12 cellular contexts compared by ENCODE assay signal in genomic region chr20:48295966-48296421, GRCh38.
DNase-seq lines count a peak whose midpoint lies in the region; ATAC-seq and TF ChIP-seq lines count a peak whose summit lies in the region.
"Had no signal": no experiment of that assay in that cellular context is flagged by ENCODE, and none has a peak within 500 bp of the region (broad histone marks: within the 10 kb centered on the region; RNA-seq: fewer than 3 reads in every experiment).

No MANE protein-coding gene starts in this region.

- H3K79me2 ChIP-seq in OCI-LY7 (ENCODE audit: insufficient read depth, low read depth, low read length): no peaks in the 10 kb centered on the region

- H3K27me3 Mint-ChIP-seq in endodermal cell (ENCODE audit: insufficient read depth): peaks cover 6% of the 10 kb centered on the region

- H3K36me3 ChIP-seq in OCI-LY7 (ENCODE audit: insufficient read depth, low read length): no peaks in the 10 kb centered on the region
- no peaks in the 10 kb centered on the region for H3K36me3 ChIP-seq in endodermal cell (ENCODE audit: control insufficient read depth, insufficient read depth, low read length)
- no peaks in the 10 kb centered on the region for H3K36me3 ChIP-seq in muscle layer of colon (ENCODE audit: insufficient read depth, low read length)
- no peaks in the 10 kb centered on the region for H3K36me3 ChIP-seq in prostate gland
- H3K36me3 ChIP-seq: upper lobe of right lung had no signal

- H3K4me2 ChIP-seq in OCI-LY7 (ENCODE audit: low read length): no peak overlapping the region

- intact Hi-C loops in OCI-LY7 (cut with micrococcal nuclease; ENCODE audit: unreplicated experiment): no loop called here
- intact Hi-C loops in prostate gland (cut with DNase I): loop anchor here (10.0 kb wide), 1 partner anchor 621 kb away; no protein-coding TSS in a partner anchor

- H3K9me3 ChIP-seq in OCI-LY7 (ENCODE audit: low read length) (no peaks in the 10 kb centered on the region), endodermal cell (ENCODE audit: control insufficient read depth, low read length) (peaks cover 11% of the 10 kb centered on the region), muscle layer of colon (ENCODE audit: low read length) (no peaks in the 10 kb centered on the region), prostate gland (no peaks in the 10 kb centered on the region)
- H3K9me3 ChIP-seq: upper lobe of right lung had no signal

- CTCF ChIA-PET in OCI-LY7 (lab: Charles Lee; ENCODE audit: unreplicated experiment): no interaction called here

- H3K4me3 Mint-ChIP-seq in endodermal cell: no peak overlapping the region
- H3K4me3 Mint-ChIP-seq: activated CD4-positive, alpha-beta memory T cell treated with anti-CD3 and anti-CD28 coated beads for 36 hours had no signal

- no peak for TF ChIP-seq POLR2A in prostate gland (IDR thresholded peaks at IDR 0.05)

- H3K27ac Mint-ChIP-seq in endodermal cell: peak overlapping the region; percentile 95
- H3K27ac Mint-ChIP-seq: activated CD4-positive, alpha-beta memory T cell treated with anti-CD3 and anti-CD28 coated beads for 36 hours had no signal

- TF ChIP-seq CTCF in OCI-LY7 (conservative IDR thresholded peaks at IDR 0.05; ENCODE audit: low read length): 0 out of 2 replicates have a peak, but pooled peaks have one; percentile 1
- no peak for TF ChIP-seq CTCF in endodermal cell (conservative IDR thresholded peaks at IDR 0.05)
- no peak for TF ChIP-seq CTCF in prostate gland (IDR thresholded peaks at IDR 0.05)

- peak overlapping the region; percentile 23 for H3K9ac ChIP-seq in endodermal cell (ENCODE audit: extremely low read depth, low read length, poor library complexity, severe bottlenecking)
- no peak overlapping the region for H3K9ac ChIP-seq in muscle layer of colon (ENCODE audit: low read length)
- H3K9ac ChIP-seq: BLaER1 treated with 17β-estradiol and CSF1 and Interleukin-3, amounts not matched to agents 10 nM and 100 nM had no signal

- no peak overlapping the region for H2AFZ ChIP-seq in OCI-LY7 (ENCODE audit: low read length)

- H3K36me3 Mint-ChIP-seq in endodermal cell (ENCODE audit: low read depth): no peaks in the 10 kb centered on the region
- H3K36me3 Mint-ChIP-seq: activated CD4-positive, alpha-beta memory T cell treated with anti-CD3 and anti-CD28 coated beads for 36 hours had no signal

- H3K9me2 ChIP-seq in OCI-LY7 (ENCODE audit: insufficient read depth, low read length): no peaks in the 10 kb centered on the region

- in situ Hi-C loops in ACHN (cut with HindIII; ENCODE audit: low pct_ligation_motif_present, low pct_unique_long_range_greater_than_20kb, low sequenced_read_pairs): no loop called here

- DNase-seq in ACHN (peak; percentile 32), OCI-LY7 (ENCODE audit: low spot score) (no peak), endodermal cell (peak; percentile 68), HPDE6-E6E7 (ENCODE audit: extremely low spot score) (no peak), DMS 273 (lab: John Stamatoyannopoulos, UW; ENCODE audit: unreplicated experiment) (no peak), prostate gland (ENCODE audit: low spot score) (no peak)
- DNase-seq: activated CD4-positive, alpha-beta memory T cell treated with anti-CD3 and anti-CD28 coated beads for 36 hours; upper lobe of right lung had no signal

- H3K9me3 Mint-ChIP-seq in endodermal cell: peaks cover 12% of the 10 kb centered on the region
- H3K9me3 Mint-ChIP-seq: activated CD4-positive, alpha-beta memory T cell treated with anti-CD3 and anti-CD28 coated beads for 36 hours had no signal

- H3K27ac ChIP-seq in OCI-LY7 (ENCODE audit: low read depth, low read length, poor library complexity, severe bottlenecking): no peak overlapping the region
- H3K27ac ChIP-seq in endodermal cell (ENCODE audit: low read depth, low read length): peak overlapping the region; percentile 72
- peak overlapping the region; percentile 37 for H3K27ac ChIP-seq in muscle layer of colon (ENCODE audit: low read depth, low read length)
- no peak overlapping the region for H3K27ac ChIP-seq in prostate gland
- H3K27ac ChIP-seq: BLaER1 treated with 17β-estradiol and CSF1 and Interleukin-3, amounts not matched to agents 10 nM and 100 nM; upper lobe of right lung had no signal

- H3K27me3 ChIP-seq in endodermal cell (ENCODE audit: control insufficient read depth, insufficient read depth, low read length, poor library complexity, severe bottlenecking): no peaks in the 10 kb centered on the region
- no peaks in the 10 kb centered on the region for H3K27me3 ChIP-seq in muscle layer of colon (ENCODE audit: control insufficient read depth in 1 of 2, insufficient read depth in 2 of 2, low read length in 2 of 2)
- H3K27me3 ChIP-seq in prostate gland (replicated peaks; ENCODE audit: insufficient read depth): no peaks in the 10 kb centered on the region
- H3K27me3 ChIP-seq: BLaER1 treated with 17β-estradiol and CSF1 and Interleukin-3, amounts not matched to agents 10 nM and 100 nM; upper lobe of right lung had no signal

- 59 to 69% methylated on average over 6 of the region's 6 CpGs for WGBS in endodermal cell (ENCODE audit: insufficient coverage in 1 of 2, insufficient read length in 1 of 2), 2 experiments
- 43% methylated on average over 6 of the region's 6 CpGs for WGBS in prostate gland

- no peaks in the 10 kb centered on the region for H4K20me1 ChIP-seq in OCI-LY7 (ENCODE audit: insufficient read depth, low read length)
- H4K20me1 ChIP-seq: BLaER1 treated with 17β-estradiol and CSF1 and Interleukin-3, amounts not matched to agents 10 nM and 100 nM had no signal

- POLR2A ChIA-PET in OCI-LY7 (lab: Charles Lee): interaction anchor here (0.6 kb wide), 2 partner anchors 12 to 13 kb away, joined by 3 read pairs; no protein-coding TSS in a partner anchor

- peaks cover 53% of the 10 kb centered on the region for H3K4me1 Mint-ChIP-seq in endodermal cell

- BruUV-seq in OCI-LY7 (replicated peaks; lab: Mats Ljungman, UMichigan): no TSS peak

- H3K4me3 ChIP-seq in OCI-LY7 (ENCODE audit: low read depth, low read length, poor library complexity, severe bottlenecking): no peak overlapping the region
- no peak overlapping the region for H3K4me3 ChIP-seq in endodermal cell (ENCODE audit: low read length)
- no peak overlapping the region for H3K4me3 ChIP-seq in muscle layer of colon (ENCODE audit: low read depth in 1 of 2, low read length in 2 of 2)
- H3K4me3 ChIP-seq in prostate gland: no peak overlapping the region
- H3K4me3 ChIP-seq: BLaER1 treated with 17β-estradiol and CSF1 and Interleukin-3, amounts not matched to agents 10 nM and 100 nM; K562; upper lobe of right lung had no signal

- ATAC-seq in HG03196 (IDR thresholded peaks at IDR 0.05; ENCODE audit: unreplicated experiment): no peak
- ATAC-seq: K562 had no signal

- H3K4me1 ChIP-seq in OCI-LY7 (ENCODE audit: insufficient read depth, low read length, poor library complexity, severe bottlenecking) (no peaks in the 10 kb centered on the region), endodermal cell (ENCODE audit: control insufficient read depth, insufficient read depth, low read length) (peaks cover 15% of the 10 kb centered on the region), muscle layer of colon (ENCODE audit: insufficient read depth, low read length) (peaks cover 40% of the 10 kb centered on the region), prostate gland (replicated peaks) (no peaks in the 10 kb centered on the region)

Comparison
In these comparisons a context has a peak if more than half of its experiments do, and no peak if none do; other contexts are left out.
1. DNase-seq: peak in ACHN (single experiment) and endodermal cell (single experiment); none in OCI-LY7 (single experiment), HPDE6-E6E7 (single experiment), DMS 273 (single experiment) and prostate gland (single experiment).
2. H3K27ac ChIP-seq: peak in endodermal cell (single experiment) and muscle layer of colon (single experiment); none in OCI-LY7 (single experiment) and prostate gland (0 of 2).